ENCODE assay signal across 10 cellular contexts in the genomic region with DNA sequence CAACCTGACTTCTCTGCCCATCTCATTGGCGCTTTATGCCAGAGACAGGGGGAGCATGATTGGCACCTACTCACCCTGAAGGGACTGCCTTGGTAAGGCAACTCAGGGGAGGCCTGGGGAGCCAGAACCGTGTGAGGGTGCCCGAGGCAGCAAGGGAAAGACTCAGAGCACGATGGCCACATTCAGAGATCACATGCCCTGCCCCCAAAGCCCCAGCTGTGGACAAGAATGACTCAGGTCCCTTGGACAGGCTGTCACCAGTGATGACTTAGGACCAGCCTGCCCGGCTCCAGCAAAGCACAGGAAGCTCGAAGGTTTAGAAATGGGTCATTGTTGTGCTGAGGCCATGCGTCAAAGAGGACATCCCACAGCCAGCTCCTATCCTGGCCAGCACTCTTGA. TPM values are rescaled to one million over a fixed set of nuclear protein-coding genes. Genes with fewer than 3 reads are reported as not detected.
DNase-seq lines count a peak whose midpoint lies in the region; ATAC-seq, FAIRE-seq and TF ChIP-seq lines count a peak whose summit lies in the region.
"Had no signal": no experiment of that assay in that cellular context is flagged by ENCODE, and none has a peak within 500 bp of the region (broad histone marks: within the 10 kb centered on the region; RNA-seq: fewer than 3 reads in every experiment).

No MANE protein-coding gene starts in this region.

- peaks cover 61% of the 10 kb centered on the region for H3K4me1 ChIP-seq in lower lobe of right lung

- H3K27me3 ChIP-seq in brain microvascular endothelial cell (replicated peaks) (no peaks in the 10 kb centered on the region), lower lobe of right lung (ENCODE audit: low read depth) (no peaks in the 10 kb centered on the region)

- in situ Hi-C loops in brain microvascular endothelial cell (cut with HindIII; ENCODE audit: low pct_ligation_motif_present, low sequenced_read_pairs) = no loop called here

- ATAC-seq in lower lobe of right lung (peak; percentile 20 to 33), HG03045 (IDR thresholded peaks at IDR 0.05; ENCODE audit: unreplicated experiment) (no peak)

- H3K4me3 ChIP-seq in brain microvascular endothelial cell (ENCODE audit: low read depth, low read length) = no peak overlapping the region
- H3K4me3 ChIP-seq in lower lobe of right lung = no peak overlapping the region

- intact Hi-C loops in lower lobe of right lung (cut with DNase I) = no loop called here

- H3K27ac ChIP-seq in 22Rv1 (peak overlapping the region; percentile 82), brain microvascular endothelial cell (no peak overlapping the region), lower lobe of right lung (no peak overlapping the region)

- no peak for TF ChIP-seq CTCF in 22Rv1 (IDR thresholded peaks at IDR 0.05)
- no peak for TF ChIP-seq CTCF in brain microvascular endothelial cell (IDR thresholded peaks at IDR 0.05; ENCODE audit: low read depth, low read length, missing control alignments)
- TF ChIP-seq CTCF in lower lobe of right lung (IDR thresholded peaks at IDR 0.05) = no peak

- no peak for FAIRE-seq in HTR-8/SVneo (lab: Jason Lieb, UNC)

- DNase-seq in HTR-8/SVneo (ENCODE audit: insufficient read length, low spot score) (peak; percentile 23), brain microvascular endothelial cell (peak; percentile 31), lower lobe of right lung (no peak), DMS 273 (lab: John Stamatoyannopoulos, UW; ENCODE audit: unreplicated experiment) (no peak), COLO829 (ENCODE audit: low spot score) (no peak), NCI-H2171 (lab: John Stamatoyannopoulos, UW) (no peak)
- DNase-seq: activated CD8-positive, alpha-beta memory T cell treated with anti-CD3 and anti-CD28 coated beads, Interleukin-2, amount 50 U/mL, for 48 hours; NCI-H187 had no signal

- H3K9me3 ChIP-seq in lower lobe of right lung = no peaks in the 10 kb centered on the region

- H3K36me3 ChIP-seq in brain microvascular endothelial cell (replicated peaks) = peaks cover 6% of the 10 kb centered on the region
- H3K36me3 ChIP-seq in lower lobe of right lung = peaks cover 4% of the 10 kb centered on the region

RNA-seq across cellular contexts. Expression of a gene that starts 49.1 kb away (rescaled TPM):
- total RNA-seq in lower lobe of right lung = 80.6 TPM

Comparison
In these comparisons a context has a peak if more than half of its experiments do, and no peak if none do; other contexts are left out.
1. DNase-seq: peak in HTR-8/SVneo (single experiment) and brain microvascular endothelial cell (single experiment); none in lower lobe of right lung (single experiment), DMS 273 (single experiment), COLO829 (single experiment) and NCI-H2171 (single experiment).